In the genomic region with DNA sequence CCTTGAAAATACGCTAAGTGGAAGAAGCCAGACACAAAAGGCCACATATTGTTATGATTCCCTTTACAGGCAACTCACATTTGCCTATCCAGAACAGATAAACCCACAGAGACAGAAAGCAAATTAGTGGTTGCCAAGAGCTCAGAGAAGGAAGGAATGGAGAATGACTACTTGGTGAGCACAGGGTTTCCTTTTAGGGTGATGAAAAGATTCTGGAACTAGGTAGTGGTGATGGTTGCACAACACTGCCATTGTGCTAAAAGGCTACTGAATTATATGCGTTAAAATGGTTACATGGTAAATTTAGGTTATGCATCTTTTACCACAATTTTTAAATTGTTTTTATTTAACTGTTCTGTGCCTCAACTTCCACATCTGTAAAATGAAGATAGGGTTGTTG, we compare ENCODE assay signal across 18 cellular contexts. TPM values are rescaled to one million over a fixed set of nuclear protein-coding genes. Genes with fewer than 3 reads are reported as not detected.
DNase-seq lines count a peak whose midpoint lies in the region; TF ChIP-seq lines count a peak whose summit lies in the region.
"Had no signal": no experiment of that assay in that cellular context is flagged by ENCODE, and none has a peak within 500 bp of the region (broad histone marks: within the 10 kb centered on the region; RNA-seq: fewer than 3 reads in every experiment).

No MANE protein-coding gene starts in this region.

- H3K36me3 Mint-ChIP-seq in MCF 10A (ENCODE audit: insufficient read depth, unreplicated experiment), result peaks cover 46% of the 10 kb centered on the region

- peaks cover 21% of the 10 kb centered on the region for H3K4me1 Mint-ChIP-seq in MCF 10A (ENCODE audit: insufficient read depth, unreplicated experiment)

- no peak overlapping the region for H3K4me3 Mint-ChIP-seq in MCF 10A (ENCODE audit: unreplicated experiment)
- H3K4me3 Mint-ChIP-seq: H9 had no signal

- CTCF ChIA-PET in MCF 10A (lab: Yijun Ruan, JAX), result interaction anchor here (0.7 to 3.6 kb wide), 2 partner anchors 12 to 270 kb away, joined by 3 to 18 read pairs; no protein-coding TSS in a partner anchor

- H3K27ac ChIP-seq in breast epithelium (no peak overlapping the region), transverse colon (no peak overlapping the region), dorsolateral prefrontal cortex (no peak overlapping the region)
- H3K27ac ChIP-seq: HL-60 had no signal

- TF ChIP-seq POLR2A in breast epithelium (IDR thresholded peaks at IDR 0.05), result no peak
- TF ChIP-seq POLR2A in transverse colon (IDR thresholded peaks at IDR 0.05), result no peak

- in situ Hi-C loops in transverse colon (cut with MboI; ENCODE audit: low pct_ligation_motif_present in 1 of 4, low pct_unique_long_range_greater_than_20kb in 1 of 4, low sequenced_read_pairs in 3 of 4), result no loop called here

- H3K27me3 Mint-ChIP-seq in MCF 10A (ENCODE audit: insufficient read depth, unreplicated experiment), result no peaks in the 10 kb centered on the region

- WGBS in transverse colon (ENCODE audit: low coverage in 1 of 2), 2 donors, result 91 to 100% methylated on average over 2 of the region's 2 CpGs

- intact Hi-C loops in MCF 10A (cut with micrococcal nuclease) (no loop called here), breast epithelium (cut with DNase I; ENCODE audit: low total_unique reads) (loop anchor here (5.0 kb wide), 1 partner anchor 292 kb away; no protein-coding TSS in a partner anchor), transverse colon (cut with DNase I; ENCODE audit: low total_unique reads) (loop anchor here (5.0 kb wide), 2 partner anchors 297 to 417 kb away; no protein-coding TSS in a partner anchor), dorsolateral prefrontal cortex (cut with DNase I) (loop anchor here in 1 of 2 donors (5.0 kb wide), 1 partner anchor 297 kb away; no protein-coding TSS in a partner anchor)

- no peaks in the 10 kb centered on the region for H3K9me3 Mint-ChIP-seq in MCF 10A (ENCODE audit: unreplicated experiment)
- H3K9me3 Mint-ChIP-seq: H9 had no signal

- TF ChIP-seq CTCF in MCF 10A (IDR thresholded peaks at IDR 0.05; ENCODE audit: unreplicated experiment) (no peak), breast epithelium (IDR thresholded peaks at IDR 0.05) (no peak), choroid plexus epithelial cell (conservative IDR thresholded peaks at IDR 0.05; ENCODE audit: low read depth, low read length) (no peak), transverse colon (IDR thresholded peaks at IDR 0.05) (no peak), dorsolateral prefrontal cortex (IDR thresholded peaks at IDR 0.05 in 54 of 56, conservative IDR thresholded peaks at IDR 0.05 in 2 of 56; ENCODE audit: low read depth in 1 of 56, partially characterized antibody in 56 of 56) (no peak)

- no peak overlapping the region for H3K4me3 ChIP-seq in breast epithelium
- H3K4me3 ChIP-seq in choroid plexus epithelial cell (ENCODE audit: low read depth, low read length), result no peak overlapping the region
- H3K4me3 ChIP-seq in transverse colon, result no peak overlapping the region
- no peak overlapping the region for H3K4me3 ChIP-seq in dorsolateral prefrontal cortex

- BruUV-seq in MCF 10A (replicated peaks; lab: Mats Ljungman, UMichigan), result no TSS peak

- no peak for TF ChIP-seq EP300 in transverse colon (IDR thresholded peaks at IDR 0.05; ENCODE audit: low read depth)

- H3K4me1 ChIP-seq in breast epithelium (peaks cover 3 to 6% of the 10 kb centered on the region in 2 donors), transverse colon (peaks cover 6 to 23% (median 16%) of the 10 kb centered on the region in 4 donors)

- H3K36me3 ChIP-seq in breast epithelium, result peaks cover 6% of the 10 kb centered on the region
- H3K36me3 ChIP-seq in transverse colon, result peaks cover 0 to 11% (median 3%) of the 10 kb centered on the region in 4 donors

- POLR2A ChIA-PET in MCF 10A (lab: Yijun Ruan, JAX), result no interaction called here

- H3K9me3 ChIP-seq in breast epithelium, result no peaks in the 10 kb centered on the region
- H3K9me3 ChIP-seq in transverse colon, result no peaks in the 10 kb centered on the region

- peak overlapping the region; percentile 27 for H3K27ac Mint-ChIP-seq in MCF 10A (ENCODE audit: low read depth, unreplicated experiment)
- H3K27ac Mint-ChIP-seq: H9 had no signal

- H3K27me3 ChIP-seq in breast epithelium (no peaks in the 10 kb centered on the region), transverse colon (no peaks in the 10 kb centered on the region), dorsolateral prefrontal cortex (no peaks in the 10 kb centered on the region)

- no peak for DNase-seq in MCF 10A (ENCODE audit: unreplicated experiment)
- DNase-seq in breast epithelium (ENCODE audit: low spot score in 2 of 2), result no peak
- DNase-seq in NCI-H526 (lab: John Stamatoyannopoulos, UW), result peak; percentile 69 to 79
- DNase-seq in choroid plexus epithelial cell (ENCODE audit: low read depth), result peak; percentile 6
- no peak for DNase-seq in transverse colon
- DNase-seq in dorsolateral prefrontal cortex, result no peak
- no peak for DNase-seq in activated effector memory CD4-positive, alpha-beta T cell treated with Interleukin-2 at 50 U/mL for 16 hours
- DNase-seq: C1 segment of cervical spinal cord, DMS79 treated with DMSO at 0.1 percent for 48 hours, H9, KBM-7, NCI-H1417 treated with DMSO at 0.1 percent for 48 hours, NCI-H2029 treated with DMSO at 0.1 percent for 48 hours, NCI-H2171 treated with DMSO at 0.1 percent for 48 hours, NCI-H446 treated with DMSO at 0.1 percent for 48 hours, NCI-H82, Right ventricle myocardium superior had no signal

RNA-seq across cellular contexts. Expression of a gene that starts 4.4 kb away (rescaled TPM):
- 41.2 and 46.8 TPM in 2 replicates for total RNA-seq in MCF 10A (2022)
- total RNA-seq in breast epithelium, result 10 to 100 TPM; 63.4 to 98.0 (median 70.8) TPM
- total RNA-seq in transverse colon, result 10 to 100 TPM; 19.8 to 43.8 (median 38.2) TPM
- total RNA-seq in dorsolateral prefrontal cortex, result 100 to 1,000 TPM in 11 of 120 experiments, 10 to 100 TPM in 109; 43.0 to 121 (median 76.8) TPM

RNA-seq across cellular contexts. Expression of a gene that starts 46.8 kb away (rescaled TPM):
- total RNA-seq in MCF 10A (2022) (81.8 and 97.5 TPM in 2 replicates), breast epithelium (10 to 100 TPM; 29.4 to 45.2 (median 37.4) TPM), transverse colon (10 to 100 TPM in 3 of 4 donors, 1 to 10 TPM in 1; 8.6 to 46.2 (median 23.5) TPM), dorsolateral prefrontal cortex (10 to 100 TPM; 37.5 to 72.3 (median 51.8) TPM)

Comparison
In these comparisons a context has a peak if more than half of its experiments do, and no peak if none do; other contexts are left out.
1. DNase-seq: peak in NCI-H526 (2 of 2) and choroid plexus epithelial cell (single experiment); none in MCF 10A (single experiment), breast epithelium (0 of 2), transverse colon (single experiment), dorsolateral prefrontal cortex (0 of 10) and activated effector memory CD4-positive, alpha-beta T cell treated with Interleukin-2 at 50 U/mL for 16 hours (single experiment).